ENCODE assay signal across 8 cellular contexts in the genomic region with DNA sequence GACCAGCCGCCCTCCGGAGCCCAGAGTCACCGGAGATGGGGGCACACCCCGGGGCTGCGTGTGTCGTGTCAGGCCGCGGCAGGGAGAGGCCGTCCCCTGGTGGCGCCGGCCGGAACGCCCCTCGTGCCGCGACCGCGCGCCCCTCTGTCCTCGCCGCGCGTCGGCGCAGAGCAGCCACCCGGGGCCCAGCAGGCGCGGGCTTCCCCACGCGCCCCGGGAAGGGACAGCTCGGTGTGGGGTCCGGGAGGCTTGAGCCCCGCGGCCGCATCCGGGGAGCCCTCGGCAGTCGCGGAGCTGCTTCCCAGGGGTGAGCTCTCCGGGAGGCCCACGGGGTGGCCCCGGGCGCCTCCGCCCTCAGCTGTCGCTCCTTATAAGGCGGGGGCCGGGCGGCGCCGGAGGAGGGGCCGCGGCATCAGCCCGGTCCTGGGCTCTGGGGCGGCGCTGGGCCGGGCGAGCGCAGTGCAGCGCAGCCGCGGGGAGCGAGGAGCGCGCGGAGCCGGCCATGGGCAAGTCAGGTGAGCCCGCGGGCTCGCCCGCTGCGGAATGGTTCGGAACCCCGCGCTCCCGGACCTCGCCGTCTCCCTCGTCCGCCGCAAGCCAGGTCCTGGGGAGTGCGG. TPM values are rescaled to one million over a fixed set of nuclear protein-coding genes. Genes with fewer than 3 reads are reported as not detected.
DNase-seq lines count a peak whose midpoint lies in the region; ATAC-seq and TF ChIP-seq lines count a peak whose summit lies in the region.

A gene with protein sequence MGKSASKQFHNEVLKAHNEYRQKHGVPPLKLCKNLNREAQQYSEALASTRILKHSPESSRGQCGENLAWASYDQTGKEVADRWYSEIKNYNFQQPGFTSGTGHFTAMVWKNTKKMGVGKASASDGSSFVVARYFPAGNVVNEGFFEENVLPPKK (plus strand): TSS at position 457 of the 617 bp plus-strand sequence. CDS start 46 bp downstream, at position 503.

- no peak within 1 kb of the TSS for H3K27ac ChIP-seq in OCI-LY7 (ENCODE audit: low read depth, low read length, poor library complexity, severe bottlenecking)

- H3K9me2 ChIP-seq in OCI-LY7 (ENCODE audit: insufficient read depth, low read length), result no peaks in the 10 kb centered on the region

- H3K9me3 ChIP-seq in OCI-LY7 (ENCODE audit: low read length), result no peaks in the 10 kb centered on the region

- H3K27me3 Mint-ChIP-seq in naive B cell, result peaks cover 0 to 3% (median 0%) of the 10 kb centered on the region in 3 donors

- peak within 1 kb of the TSS; percentile 49 to 97 (median 96) for H3K27ac Mint-ChIP-seq in naive B cell
- peak within 1 kb of the TSS; percentile 93 for H3K27ac Mint-ChIP-seq in stimulated activated effector memory CD8-positive, alpha-beta T cell treated with anti-CD3 and anti-CD28 coated beads, Interleukin-12 subunit alpha, Interleukin-12 subunit beta, amount 100 ng/mL, for 72 hours

- CTCF ChIA-PET in BJ (lab: Yijun Ruan, JAX), result interaction anchor here (1.0 to 9.2 kb wide), 2 partner anchors 29 to 33 kb away, joined by 3 to 77 read pairs; no protein-coding TSS in a partner anchor
- CTCF ChIA-PET in OCI-LY7 (lab: Charles Lee; ENCODE audit: unreplicated experiment), result no interaction called here

- H3K9me3 Mint-ChIP-seq in naive B cell, result no peaks in the 10 kb centered on the region
- no peaks in the 10 kb centered on the region for H3K9me3 Mint-ChIP-seq in stimulated activated effector memory CD8-positive, alpha-beta T cell treated with anti-CD3 and anti-CD28 coated beads, Interleukin-12 subunit alpha, Interleukin-12 subunit beta, amount 100 ng/mL, for 72 hours

- no peak for DNase-seq in BJ (ENCODE audit: low read depth)
- no peak for DNase-seq in OCI-LY7 (ENCODE audit: low spot score)
- DNase-seq in activated T-cell treated with anti-CD3 and anti-CD28 coated beads, Interleukin-2, amount 50 U/mL, for 48 hours, result peak; percentile 82 to 88
- DNase-seq in fibroblast of gingiva (ENCODE audit: low read depth), result peak; percentile 58
- peak; percentile 75 for DNase-seq in naive B cell
- peak; percentile 76 to 85 for DNase-seq in stimulated activated effector memory CD8-positive, alpha-beta T cell treated with anti-CD3 and anti-CD28 coated beads, Interleukin-12 subunit alpha, Interleukin-12 subunit beta, amount 100 ng/mL, for 72 hours (ENCODE audit: low spot score in 2 of 2)

- peaks cover 7% of the 10 kb centered on the region for H3K4me1 ChIP-seq in OCI-LY7 (ENCODE audit: insufficient read depth, low read length, poor library complexity, severe bottlenecking)

- H2AFZ ChIP-seq in OCI-LY7 (ENCODE audit: low read length), result no peak within 1 kb of the TSS

- POLR2A ChIA-PET in BJ (lab: Charles Lee), result interaction anchor here (0.6 kb wide), 1 partner anchor 63 kb away, joined by 4 read pairs; no protein-coding TSS in a partner anchor
- POLR2A ChIA-PET in OCI-LY7 (lab: Charles Lee), result no interaction called here

- peak; percentile 18; the same call in 1 of the 2 replicates for TF ChIP-seq CTCF in BJ (IDR thresholded peaks at IDR 0.05; ENCODE audit: insufficient read depth, low read depth, low read length)
- TF ChIP-seq CTCF in OCI-LY7 (conservative IDR thresholded peaks at IDR 0.05; ENCODE audit: low read length), result no peak

- no peaks in the 10 kb centered on the region for H4K20me1 ChIP-seq in OCI-LY7 (ENCODE audit: insufficient read depth, low read length)

- intact Hi-C loops in OCI-LY7 (cut with micrococcal nuclease; ENCODE audit: unreplicated experiment), result no loop called here

- peaks cover 35 to 52% (median 50%) of the 10 kb centered on the region in 3 donors for H3K4me1 Mint-ChIP-seq in naive B cell
- H3K4me1 Mint-ChIP-seq in stimulated activated effector memory CD8-positive, alpha-beta T cell treated with anti-CD3 and anti-CD28 coated beads, Interleukin-12 subunit alpha, Interleukin-12 subunit beta, amount 100 ng/mL, for 72 hours, result peaks cover 52% of the 10 kb centered on the region

- peak within 1 kb of the TSS; percentile 88 to 96 (median 92) for H3K4me3 Mint-ChIP-seq in naive B cell
- H3K4me3 Mint-ChIP-seq in stimulated activated effector memory CD8-positive, alpha-beta T cell treated with anti-CD3 and anti-CD28 coated beads, Interleukin-12 subunit alpha, Interleukin-12 subunit beta, amount 100 ng/mL, for 72 hours, result peak within 1 kb of the TSS; percentile 97

- no peaks in the 10 kb centered on the region for H3K27me3 ChIP-seq in BJ (ENCODE audit: control insufficient read depth, insufficient read depth, low read length)

- H3K36me3 ChIP-seq in BJ (ENCODE audit: control insufficient read depth, insufficient read depth, low read length), result no peaks in the 10 kb centered on the region
- no peaks in the 10 kb centered on the region for H3K36me3 ChIP-seq in OCI-LY7 (ENCODE audit: insufficient read depth, low read length)

- H3K4me2 ChIP-seq in OCI-LY7 (ENCODE audit: low read length), result peak within 1 kb of the TSS; percentile 25; the same call in 1 of the 2 replicates

- no peaks in the 10 kb centered on the region for H3K79me2 ChIP-seq in OCI-LY7 (ENCODE audit: insufficient read depth, low read depth, low read length)

- ATAC-seq in GM18909 (IDR thresholded peaks at IDR 0.05; ENCODE audit: poor library complexity, unreplicated experiment) (peak; percentile 97), HG03159 (IDR thresholded peaks at IDR 0.05; ENCODE audit: unreplicated experiment) (peak; percentile 91), naive B cell (ENCODE audit: low read depth in 2 of 2) (peak; percentile 94 to 96)
- peak; percentile 98 for ATAC-seq in stimulated activated effector memory CD8-positive, alpha-beta T cell treated with anti-CD3 and anti-CD28 coated beads, Interleukin-12 subunit alpha, Interleukin-12 subunit beta, amount 100 ng/mL, for 72 hours

- BruUV-seq in OCI-LY7 (replicated peaks; lab: Mats Ljungman, UMichigan), result no TSS peak

- no peaks in the 10 kb centered on the region for H3K36me3 Mint-ChIP-seq in naive B cell
- peaks cover 7% of the 10 kb centered on the region for H3K36me3 Mint-ChIP-seq in stimulated activated effector memory CD8-positive, alpha-beta T cell treated with anti-CD3 and anti-CD28 coated beads, Interleukin-12 subunit alpha, Interleukin-12 subunit beta, amount 100 ng/mL, for 72 hours

- H3K4me3 ChIP-seq in BJ (ENCODE audit: low read depth, low read length) (peak within 1 kb of the TSS; percentile 51), OCI-LY7 (ENCODE audit: low read depth, low read length, poor library complexity, severe bottlenecking) (no peak within 1 kb of the TSS)

RNA-seq across cellular contexts. Expression of the gene that starts here (rescaled TPM):
- polyA plus RNA-seq in BJ (2011; rRNA removed) (23.7 and 26.3 TPM in 2 replicates), naive B cell (ENCODE audit: low read depth in 6 of 6) (10 to 100 TPM; 32.7 to 49.7 (median 48.2) TPM)
- polyA minus RNA-seq in BJ (2011; rRNA and poly(A)+ RNA removed), result 13.6 and 20.3 TPM in 2 replicates
- not detected in 2 replicates for total RNA-seq in OCI-LY7 (2014; rRNA removed; shearing (Covaris generic))
- total RNA-seq in OCI-LY7 (2022), result not detected in 2 replicates

Comparison
In these comparisons a context has a peak if more than half of its experiments do, and no peak if none do; other contexts are left out.
1. DNase-seq: peak in activated T-cell treated with anti-CD3 and anti-CD28 coated beads, Interleukin-2, amount 50 U/mL, for 48 hours (2 of 2), fibroblast of gingiva (single experiment), naive B cell (single experiment) and stimulated activated effector memory CD8-positive, alpha-beta T cell treated with anti-CD3 and anti-CD28 coated beads, Interleukin-12 subunit alpha, Interleukin-12 subunit beta, amount 100 ng/mL, for 72 hours (2 of 2); none in BJ (single experiment) and OCI-LY7 (single experiment).
2. Peak in every context shown above with its lines, with median percentiles within 50 percentile points of each other: ATAC-seq.